ENCODE assay signal across 7 cellular contexts in genomic region chr1:244739140-244739539, GRCh38.
DNase-seq lines count a peak whose midpoint lies in the region; ATAC-seq and TF ChIP-seq lines count a peak whose summit lies in the region.
"Not testable (repeated sequence)": the region's sequence is repeated elsewhere in the genome, so short reads cannot be mapped to it uniquely, and the experiment has no call there.

No MANE protein-coding gene starts in this region.

- not testable (repeated sequence) for H3K27ac ChIP-seq in HEK293 (ENCODE audit: extremely low read depth, low read depth, low read length); upper lobe of right lung
- peak overlapping the region; percentile 77 for H3K27ac ChIP-seq in PC-3 (ENCODE audit: low read length)
- peak overlapping the region; percentile 69 for H3K27ac ChIP-seq in RWPE2 (ENCODE audit: poor library complexity, severe bottlenecking)
- peak overlapping the region; percentile 89 for H3K27ac ChIP-seq in parathyroid adenoma

- not testable (repeated sequence) for H3K36me3 ChIP-seq in HEK293 (ENCODE audit: control insufficient read depth in 2 of 2, insufficient read depth in 1 of 2, low read length in 2 of 2); PC-3 (ENCODE audit: low read depth, low read length); RWPE2 (ENCODE audit: low read depth); parathyroid adenoma (ENCODE audit: control insufficient read depth, insufficient read depth, low read length); upper lobe of right lung

- not testable (repeated sequence) for H3K4me3 Mint-ChIP-seq in WTC11; MCF 10A (ENCODE audit: unreplicated experiment)

- H3K79me2 ChIP-seq in PC-3 (ENCODE audit: low read length); parathyroid adenoma: not testable (repeated sequence)

- intact Hi-C loops in PC-3 (cut with micrococcal nuclease); MCF 10A (cut with micrococcal nuclease); upper lobe of right lung (cut with DNase I): not testable (repeated sequence)

- not testable (repeated sequence) for DNase-seq in PC-3; RWPE2 (ENCODE audit: low spot score); WTC11 (ENCODE audit: low spot score); MCF 10A (ENCODE audit: unreplicated experiment)
- peak; percentile 3 for DNase-seq in upper lobe of right lung

- H3K9me3 Mint-ChIP-seq in WTC11, result peaks cover 22% of the 10 kb centered on the region
- H3K9me3 Mint-ChIP-seq in MCF 10A (ENCODE audit: unreplicated experiment), result not testable (repeated sequence)

- not testable (repeated sequence) for H3K9me3 ChIP-seq in HEK293 (ENCODE audit: control insufficient read depth, insufficient read depth, low read depth, low read length); PC-3 (ENCODE audit: low read length); RWPE2 (ENCODE audit: severe bottlenecking); parathyroid adenoma (ENCODE audit: control insufficient read depth, low read length); upper lobe of right lung

- H3K4me1 ChIP-seq in HEK293 (ENCODE audit: control insufficient read depth, insufficient read depth, low read length); RWPE2 (ENCODE audit: insufficient read depth, poor library complexity, severe bottlenecking); parathyroid adenoma; upper lobe of right lung: not testable (repeated sequence)
- peaks cover 25% of the 10 kb centered on the region for H3K4me1 ChIP-seq in PC-3 (ENCODE audit: insufficient read depth, low read length)

- H3K27ac Mint-ChIP-seq in WTC11, result not testable (repeated sequence)
- H3K27ac Mint-ChIP-seq in MCF 10A (ENCODE audit: low read depth, unreplicated experiment), result peak overlapping the region; percentile 75

- peaks cover 22% of the 10 kb centered on the region for H3K4me1 Mint-ChIP-seq in WTC11
- peaks cover 23% of the 10 kb centered on the region for H3K4me1 Mint-ChIP-seq in MCF 10A (ENCODE audit: insufficient read depth, unreplicated experiment)

- H3K27me3 ChIP-seq in PC-3 (ENCODE audit: low read length); RWPE2 (ENCODE audit: insufficient read depth, poor library complexity, severe bottlenecking); parathyroid adenoma (ENCODE audit: control insufficient read depth, insufficient read depth, low read length); upper lobe of right lung: not testable (repeated sequence)

- TF ChIP-seq CTCF in HEK293 (tag by site-specific recombination; IDR thresholded peaks at IDR 0.05); PC-3 (conservative IDR thresholded peaks at IDR 0.05; ENCODE audit: low read depth, low read length); RWPE2 (IDR thresholded peaks at IDR 0.05; ENCODE audit: poor library complexity, severe bottlenecking); WTC11 (IDR thresholded peaks at IDR 0.05); MCF 10A (IDR thresholded peaks at IDR 0.05; ENCODE audit: unreplicated experiment); parathyroid adenoma (IDR thresholded peaks at IDR 0.05); upper lobe of right lung (IDR thresholded peaks at IDR 0.05): not testable (repeated sequence)

- not testable (repeated sequence) for H3K9ac ChIP-seq in PC-3 (ENCODE audit: low read length); parathyroid adenoma

- not testable (repeated sequence) for H3K9me2 ChIP-seq in PC-3 (replicated peaks; ENCODE audit: low read length)

- not testable (repeated sequence) for H3K27me3 Mint-ChIP-seq in WTC11 (ENCODE audit: low read depth); MCF 10A (ENCODE audit: insufficient read depth, unreplicated experiment)

- POLR2A ChIA-PET in HEK293 (lab: Yijun Ruan, JAX); WTC11 (lab: Charles Lee): not testable (repeated sequence)
- POLR2A ChIA-PET in PC-3 (lab: Charles Lee; ENCODE audit: unreplicated experiment), result interaction anchor here (0.6 kb wide), 1 partner anchor 136 kb away, joined by 4 read pairs; no protein-coding TSS in a partner anchor
- POLR2A ChIA-PET in MCF 10A (lab: Yijun Ruan, JAX), result interaction anchor here (0.7 to 2.4 kb wide), 15 partner anchors 10 to 304 kb away, joined by 3 to 29 read pairs (median 5); partner anchors contain the start of genes COX20 and DESI2

- not testable (repeated sequence) for BruUV-seq in PC-3 (replicated peaks; lab: Mats Ljungman, UMichigan); MCF 10A (replicated peaks; lab: Mats Ljungman, UMichigan)

- H3K36me3 Mint-ChIP-seq in WTC11; MCF 10A (ENCODE audit: insufficient read depth, unreplicated experiment): not testable (repeated sequence)

- not testable (repeated sequence) for H2AFZ ChIP-seq in PC-3 (ENCODE audit: low read length)
- H2AFZ ChIP-seq in parathyroid adenoma, result peak overlapping the region; percentile 43

- H3K4me2 ChIP-seq in PC-3 (ENCODE audit: low read length), result peak overlapping the region; percentile 67; the same call in 1 of the 2 replicates
- not testable (repeated sequence) for H3K4me2 ChIP-seq in parathyroid adenoma (ENCODE audit: low read length)

- CTCF ChIA-PET in HEK293 (lab: Yijun Ruan, JAX), result interaction anchor here (0.7 kb wide), 1 partner anchor 256 kb away, joined by 3 read pairs; no protein-coding TSS in a partner anchor
- CTCF ChIA-PET in PC-3 (lab: Charles Lee), result not testable (repeated sequence)
- CTCF ChIA-PET in WTC11 (lab: Charles Lee), result interaction anchor here (1.3 kb wide), 1 partner anchor 136 kb away, joined by 3 read pairs; no protein-coding TSS in a partner anchor
- CTCF ChIA-PET in MCF 10A (lab: Yijun Ruan, JAX), result interaction anchor here (0.6 to 2.8 kb wide), 10 partner anchors 37 to 1473 kb away, joined by 3 to 20 read pairs (median 3); no protein-coding TSS in a partner anchor

- H3F3A ChIP-seq in PC-3 (ENCODE audit: low read length, unreplicated experiment), result not testable (repeated sequence)

- H3K4me3 ChIP-seq in HEK293 (ENCODE audit: low read depth, low read length); PC-3 (ENCODE audit: low read length); RWPE2 (ENCODE audit: severe bottlenecking); parathyroid adenoma (ENCODE audit: low read depth, low read length); upper lobe of right lung: not testable (repeated sequence)

- not testable (repeated sequence) for ATAC-seq in PC-3; RWPE2 (ENCODE audit: low read depth); WTC11; upper lobe of right lung

- H4K20me1 ChIP-seq in PC-3 (ENCODE audit: low read length), result not testable (repeated sequence)

TF ChIP-seq in HEK293, 187 proteins besides CTCF, POLR2A, EP300 and RAD21:
- peak; percentile 96 for TF ChIP-seq ZNF121 (tag by site-specific recombination; IDR thresholded peaks at IDR 0.05)

TF ChIP-seq in WTC11, 78 proteins besides CTCF, POLR2A, EP300 and RAD21:
- TF ChIP-seq ZNF121 (CRISPR knock-in tag; IDR thresholded peaks at IDR 0.05), result peak; percentile 88; the same call in 1 of the 2 replicates
